In the genomic region with DNA sequence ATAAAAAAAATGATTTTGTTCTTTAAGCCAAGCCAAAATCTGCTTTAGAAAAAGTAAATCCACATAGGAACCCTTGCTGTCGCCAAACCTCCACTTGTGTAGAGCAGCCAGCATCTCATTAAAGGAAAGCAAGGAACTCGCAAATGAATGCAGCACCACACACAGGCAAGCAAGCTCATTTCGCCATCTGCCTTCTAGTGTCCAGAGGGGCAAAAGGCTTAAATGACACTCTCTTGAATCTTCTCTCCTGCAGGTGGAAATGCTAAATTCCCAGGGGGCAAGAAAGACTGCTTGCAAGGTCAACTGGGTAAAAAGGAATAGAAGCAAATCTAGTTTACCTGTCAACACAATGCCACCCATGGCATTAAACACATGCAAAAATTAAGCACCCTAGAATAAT, we compare ENCODE assay signal across 7 cellular contexts. TPM values are rescaled to one million over a fixed set of nuclear protein-coding genes. Genes with fewer than 3 reads are reported as not detected.
A peak's percentile ranks its signal among the peaks of the same experiment; 100 is the strongest.
DNase-seq lines count a peak whose midpoint lies in the region; TF ChIP-seq lines count a peak whose summit lies in the region.

No MANE protein-coding gene starts in this region.

- no peak overlapping the region for H4K8ac ChIP-seq in H9 (replicated peaks; ENCODE audit: insufficient read length, low read depth, low read length)

- no peak overlapping the region for H4K91ac ChIP-seq in H9 (ENCODE audit: insufficient read length, low read depth, low read length)

- peaks cover 22% of the 10 kb centered on the region for H3K4me1 ChIP-seq in H9 (ENCODE audit: insufficient read depth, low read length)

- POLR2A ChIA-PET in GM10248 (lab: Yijun Ruan, JAX) = interaction anchor here (0.9 to 1.1 kb wide), 3 partner anchors 13 to 23 kb away, joined by 3 to 4 read pairs (median 3); no protein-coding TSS in a partner anchor

- no peak overlapping the region for H3K27ac Mint-ChIP-seq in H9

- H3T11ph ChIP-seq in H9 (ENCODE audit: low read length) = no peak overlapping the region

- H2BK12ac ChIP-seq in H9 (ENCODE audit: insufficient read length, low read depth, low read length) = no peak overlapping the region

- H3K23me2 ChIP-seq in H9 (ENCODE audit: insufficient read length, low read depth, low read length, poor library complexity, severe bottlenecking) = peaks cover 22% of the 10 kb centered on the region

- no peaks in the 10 kb centered on the region for H3K9me3 Mint-ChIP-seq in H9

- H3K27me3 ChIP-seq in H9 (ENCODE audit: insufficient read depth, low read length) = no peaks in the 10 kb centered on the region

- H3K27ac ChIP-seq in H9 (ENCODE audit: insufficient read length, low read depth, low read length) = no peak overlapping the region

- H2BK5ac ChIP-seq in H9 (ENCODE audit: insufficient read length, low read length) = no peak overlapping the region

- H3K4me3 ChIP-seq in skeletal muscle cell (ENCODE audit: low read depth, low read length) = peak overlapping the region; percentile 96

- no peak overlapping the region for H3K23ac ChIP-seq in H9 (ENCODE audit: insufficient read length, low read depth, low read length)

- CTCF ChIA-PET in GM10248 (lab: Yijun Ruan, JAX) = interaction anchor here (0.7 to 8.1 kb wide), 22 partner anchors 9 to 126 kb away, joined by 3 to 95 read pairs (median 6); no protein-coding TSS in a partner anchor

- H3K4me3 Mint-ChIP-seq in H9 = peak overlapping the region; percentile 94 to 98

- no peak overlapping the region for H3K14ac ChIP-seq in H9 (ENCODE audit: insufficient read depth, low read length)

- no peak overlapping the region for H4K5ac ChIP-seq in H9 (ENCODE audit: insufficient read length, low read depth, low read length)

- peak; percentile 35 for DNase-seq in GM10248 (ENCODE audit: extremely low spot score)
- peak; percentile 55 for DNase-seq in H9
- peak; percentile 83 for DNase-seq in NCI-H524 treated with DMSO at 0.1 percent for 48 hours (lab: John Stamatoyannopoulos, UW)
- peak; percentile 20 for DNase-seq in dermis blood vessel endothelial cell
- no peak for DNase-seq in skeletal muscle cell (ENCODE audit: low read depth)
- no peak for DNase-seq in AML-193 (lab: John Stamatoyannopoulos, UW)
- DNase-seq in NCI-H128 (lab: John Stamatoyannopoulos, UW; ENCODE audit: unreplicated experiment) = no peak

- no peaks in the 10 kb centered on the region for H3K36me3 Mint-ChIP-seq in H9 (ENCODE audit: insufficient read depth in 1 of 3, low read depth in 3 of 3)

- TF ChIP-seq CTCF in GM10248 (IDR thresholded peaks at IDR 0.05; ENCODE audit: control extremely low read depth, extremely low read depth, low read depth, missing control alignments) = peak; percentile 65
- peak; percentile 48; the same call in 2 of the 3 replicates for TF ChIP-seq CTCF in H9 (conservative IDR thresholded peaks at IDR 0.05)

- no peaks in the 10 kb centered on the region for H3K9me3 ChIP-seq in H9 (ENCODE audit: control insufficient read depth, low read depth, low read length)

- peaks cover 5% of the 10 kb centered on the region for H3K79me1 ChIP-seq in H9 (ENCODE audit: insufficient read depth, low read depth, low read length, poor library complexity, severe bottlenecking)

- H2BK120ac ChIP-seq in H9 (ENCODE audit: low read depth, low read length, poor library complexity, severe bottlenecking) = no peak overlapping the region

- peaks cover 13% of the 10 kb centered on the region for H3K27me3 Mint-ChIP-seq in H9 (ENCODE audit: low read depth)

- peak overlapping the region; percentile 100 for H3K4me2 ChIP-seq in H9 (ENCODE audit: insufficient read depth, insufficient read length, low read length)

- no peak overlapping the region for H3K56ac ChIP-seq in H9 (ENCODE audit: insufficient read length, low read depth, low read length)

- H2BK20ac ChIP-seq in H9 (ENCODE audit: low read depth, low read length, poor library complexity, severe bottlenecking) = no peak overlapping the region

- no peak overlapping the region for H2AK5ac ChIP-seq in H9 (ENCODE audit: insufficient read length, low read length)

- H3K18ac ChIP-seq in H9 (ENCODE audit: insufficient read length, low read depth, low read length) = no peak overlapping the region

- H3K79me2 ChIP-seq in H9 (ENCODE audit: insufficient read depth, low read length) = peaks cover 37% of the 10 kb centered on the region

- no peak overlapping the region for H3K4ac ChIP-seq in H9 (ENCODE audit: low read depth, low read length)

- H3K4me1 Mint-ChIP-seq in H9 = peaks cover 50 to 51% of the 10 kb centered on the region in 2 experiments

- no peak overlapping the region for H2BK15ac ChIP-seq in H9 (ENCODE audit: low read depth, low read length)

- H2AFZ ChIP-seq in H9 (ENCODE audit: low read length) = no peak overlapping the region

- H4K20me1 ChIP-seq in H9 (ENCODE audit: control insufficient read depth, insufficient read depth, insufficient read length) = no peaks in the 10 kb centered on the region

- WGBS in H9 (ENCODE audit: extremely low coverage, insufficient read length, low lambda C conversion rate) = no CpG with 5 or more reads among the region's 3 CpGs

- H3K9ac ChIP-seq in H9 (ENCODE audit: extremely low read depth, insufficient read length, low read length) = no peak overlapping the region

RNA-seq across cellular contexts. Expression of a gene that starts 2.4 kb away (rescaled TPM):
- total RNA-seq in H9 (2021) (19.1 and 20.8 TPM in 2 replicates), dermis blood vessel endothelial cell (3.9 and 4.0 TPM in 2 replicates)

Comparison
In these comparisons a context has a peak if more than half of its experiments do, and no peak if none do; other contexts are left out.
1. DNase-seq: peak in GM10248 (single experiment), H9 (single experiment), NCI-H524 treated with DMSO at 0.1 percent for 48 hours (single experiment) and dermis blood vessel endothelial cell (single experiment); none in skeletal muscle cell (single experiment), AML-193 (0 of 2) and NCI-H128 (single experiment).